In genomic region chrX:112147206-112147605, GRCh38 we compare ENCODE assay signal across 10 cellular contexts.
A peak's percentile ranks its signal among the peaks of the same experiment; 100 is the strongest.
DNase-seq lines count a peak whose midpoint lies in the region; ATAC-seq and TF ChIP-seq lines count a peak whose summit lies in the region.
"Had no signal": no experiment of that assay in that cellular context is flagged by ENCODE, and none has a peak within 500 bp of the region (broad histone marks: within the 10 kb centered on the region; RNA-seq: fewer than 3 reads in every experiment).

No MANE protein-coding gene starts in this region.

- DNase-seq in BJ (ENCODE audit: low read depth) (no peak), H7 (peak; percentile 10), islet precursor cell (peak; percentile 62)
- no peak for DNase-seq in activated CD4-positive, alpha-beta T cell treated with anti-CD3 and anti-CD28 coated beads, Interleukin-2, amount 50 U/mL, for 1 hour
- DNase-seq in stimulated activated CD4-positive, alpha-beta T cell treated with anti-CD3 and anti-CD28 coated beads, Interleukin-1b, Interleukin-23, amount 100 ng/mL, for 48 hours, result no peak
- DNase-seq: effector CD4-positive, alpha-beta T cell had no signal

- no peak overlapping the region for H3K4me3 ChIP-seq in BJ (ENCODE audit: low read depth, low read length)
- H3K4me3 ChIP-seq in H7 (ENCODE audit: insufficient read depth, low read depth, low read length), result no peak overlapping the region
- H3K4me3 ChIP-seq: SJSA1 had no signal

- no peaks in the 10 kb centered on the region for H3K27me3 ChIP-seq in BJ (ENCODE audit: control insufficient read depth, insufficient read depth, low read length)
- no peaks in the 10 kb centered on the region for H3K27me3 ChIP-seq in H7 (ENCODE audit: control insufficient read depth, insufficient read depth, low read length)
- H3K27me3 ChIP-seq: SJSA1 had no signal

- H3K36me3 ChIP-seq in BJ (ENCODE audit: control insufficient read depth, insufficient read depth, low read length) (no peaks in the 10 kb centered on the region), H7 (replicated peaks; ENCODE audit: control insufficient read depth, insufficient read depth, low read length) (no peaks in the 10 kb centered on the region)
- H3K36me3 ChIP-seq: SJSA1 had no signal

- CTCF ChIA-PET in BJ (lab: Yijun Ruan, JAX), result interaction anchor here (1.2 kb wide), 1 partner anchor 9 kb away, joined by 3 read pairs; no protein-coding TSS in a partner anchor

- ATAC-seq in SK-N-SH treated with all-trans-retinoic acid at 6 μM for 48 hours, result peak; percentile 71
- ATAC-seq in HG03460 (IDR thresholded peaks at IDR 0.05; ENCODE audit: unreplicated experiment), result no peak
- ATAC-seq in GM21515 (IDR thresholded peaks at IDR 0.05; ENCODE audit: unreplicated experiment), result no peak

- 0 out of 2 replicates have a peak, but pooled peaks have one; percentile 11 for TF ChIP-seq CTCF in BJ (IDR thresholded peaks at IDR 0.05; ENCODE audit: insufficient read depth, low read depth, low read length)

- POLR2A ChIA-PET in BJ (lab: Charles Lee), result no interaction called here

TF ChIP-seq in SK-N-SH treated with all-trans-retinoic acid at 6 μM for 48 hours, 23 proteins besides CTCF, POLR2A, EP300 and RAD21:
- TF ChIP-seq GLIS3 (CRISPR knock-in tag; IDR thresholded peaks at IDR 0.05), result no peak
- TF ChIP-seq CSRNP3 (CRISPR knock-in tag; IDR thresholded peaks at IDR 0.05), result no peak
- no peak for TF ChIP-seq ZC3H10 (CRISPR knock-in tag; IDR thresholded peaks at IDR 0.05)
- no peak for TF ChIP-seq ZNF8 (CRISPR knock-in tag; IDR thresholded peaks at IDR 0.05)
- no peak for TF ChIP-seq ISL1 (CRISPR knock-in tag; IDR thresholded peaks at IDR 0.05)
- TF ChIP-seq PPARA (CRISPR knock-in tag; IDR thresholded peaks at IDR 0.05; ENCODE audit: borderline replicate concordance), result no peak
- TF ChIP-seq ZFP30 (CRISPR knock-in tag; IDR thresholded peaks at IDR 0.05), result no peak
- no peak for TF ChIP-seq PATZ1 (CRISPR knock-in tag; IDR thresholded peaks at IDR 0.05; ENCODE audit: borderline replicate concordance)
- TF ChIP-seq SNAI2 (CRISPR knock-in tag; IDR thresholded peaks at IDR 0.05), result no peak
- TF ChIP-seq ARNTL (CRISPR knock-in tag; IDR thresholded peaks at IDR 0.05; ENCODE audit: borderline replicate concordance, low read depth), result no peak
- TF ChIP-seq RARB (CRISPR knock-in tag; IDR thresholded peaks at IDR 0.05), result no peak
- no peak for TF ChIP-seq ZFP3 (CRISPR knock-in tag; IDR thresholded peaks at IDR 0.05)

Comparison
In these comparisons a context has a peak if more than half of its experiments do, and no peak if none do; other contexts are left out.
1. DNase-seq: peak in H7 (single experiment) and islet precursor cell (single experiment); none in BJ (single experiment), activated CD4-positive, alpha-beta T cell treated with anti-CD3 and anti-CD28 coated beads, Interleukin-2, amount 50 U/mL, for 1 hour (single experiment) and stimulated activated CD4-positive, alpha-beta T cell treated with anti-CD3 and anti-CD28 coated beads, Interleukin-1b, Interleukin-23, amount 100 ng/mL, for 48 hours (single experiment).